Comparison of ENCODE assay signal across 21 cellular contexts in genomic region chr14:64675246-64675645, GRCh38. TPM values are rescaled to one million over a fixed set of nuclear protein-coding genes. Genes with fewer than 3 reads are reported as not detected.
A peak's percentile ranks its signal among the peaks of the same experiment; 100 is the strongest.
DNase-seq lines count a peak whose midpoint lies in the region; ATAC-seq, FAIRE-seq and TF ChIP-seq lines count a peak whose summit lies in the region.
"Had no signal": no experiment of that assay in that cellular context is flagged by ENCODE, and none has a peak within 500 bp of the region (broad histone marks: within the 10 kb centered on the region; RNA-seq: fewer than 3 reads in every experiment).

No MANE protein-coding gene starts in this region.

- H3K4me1 ChIP-seq in right cardiac atrium (ENCODE audit: control insufficient read depth, insufficient read depth, low read length) (no peaks in the 10 kb centered on the region), K562 (replicated peaks in 1 of 2; ENCODE audit: control insufficient read depth in 2 of 2, insufficient read depth in 2 of 2, low read length in 2 of 2) (no peaks in the 10 kb centered on the region), mucosa of descending colon (ENCODE audit: low read depth) (peaks cover 22% of the 10 kb centered on the region), psoas muscle (no peaks in the 10 kb centered on the region)

- no peak for TF ChIP-seq CTCF in K562 (IDR thresholded peaks at IDR 0.05 in 2 of 3, conservative IDR thresholded peaks at IDR 0.05 in 1 of 3; ENCODE audit: insufficient read depth in 2 of 3, low read depth in 1 of 3, low read length in 3 of 3)
- TF ChIP-seq CTCF in mucosa of descending colon (IDR thresholded peaks at IDR 0.05) = no peak
- TF ChIP-seq CTCF in psoas muscle (IDR thresholded peaks at IDR 0.05) = no peak

- POLR2A ChIA-PET in K562 (lab: Yijun Ruan, JAX) = no interaction called here

- no peak overlapping the region for H3K4me3 Mint-ChIP-seq in activated T-cell treated with anti-CD3 and anti-CD28 coated beads, Interleukin-2, amount 50 U/mL, for 4 hours

- H3K9me1 ChIP-seq in K562 (ENCODE audit: control insufficient read depth, insufficient read depth, low read length) = no peaks in the 10 kb centered on the region

- no peak overlapping the region for H3K27ac ChIP-seq in right cardiac atrium (ENCODE audit: low read length)
- H3K27ac ChIP-seq in K562 (ENCODE audit: extremely low read depth, low read depth, low read length) = no peak overlapping the region
- H3K27ac ChIP-seq in psoas muscle = no peak overlapping the region
- H3K27ac ChIP-seq: SJSA1 had no signal

- H3K36me3 Mint-ChIP-seq in activated T-cell treated with anti-CD3 and anti-CD28 coated beads, Interleukin-2, amount 50 U/mL, for 4 hours (ENCODE audit: insufficient read depth) = no peaks in the 10 kb centered on the region

- TF ChIP-seq EP300 in K562 (IDR thresholded peaks at IDR 0.05; ENCODE audit: low read length) = no peak

- BruUV-seq in K562 (replicated peaks; lab: Mats Ljungman, UMichigan) = no TSS peak

- CTCF ChIA-PET in K562 (lab: Yijun Ruan, JAX; ENCODE audit: low intra/inter-chr PET ratio) = no interaction called here

- no peak for FAIRE-seq in K562 (lab: Jason Lieb, UNC)
- FAIRE-seq: GM12891, GM19239 had no signal

- H3K36me3 ChIP-seq in K562 (ENCODE audit: control insufficient read depth, insufficient read depth, low read length) (no peaks in the 10 kb centered on the region), mucosa of descending colon (ENCODE audit: low read depth) (no peaks in the 10 kb centered on the region), psoas muscle (ENCODE audit: insufficient read depth in 1 of 2, low read depth in 1 of 2) (no peaks in the 10 kb centered on the region)
- H3K36me3 ChIP-seq: SJSA1 had no signal

- 65% methylated on average over 4 of the region's 4 CpGs for WGBS in right cardiac atrium
- 0% methylated on average over 4 of the region's 4 CpGs for WGBS in K562 (ENCODE audit: insufficient coverage, low coverage, missing lambda C conversion rate)
- WGBS in psoas muscle, 3 donors = 72 to 79% (median 75%) methylated on average over 4 of the region's 4 CpGs

- no peaks in the 10 kb centered on the region for H3K79me2 ChIP-seq in K562 (ENCODE audit: control insufficient read depth, insufficient read depth, low read length)

- no peak overlapping the region for H3K4me2 ChIP-seq in K562 (ENCODE audit: insufficient read depth, low read length)

- H3K4me1 Mint-ChIP-seq in activated T-cell treated with anti-CD3 and anti-CD28 coated beads, Interleukin-2, amount 50 U/mL, for 4 hours (ENCODE audit: low read depth) = peaks cover 27% of the 10 kb centered on the region

- no peak for TF ChIP-seq POLR2A in K562 (conservative IDR thresholded peaks at IDR 0.05)

- H3K9me3 Mint-ChIP-seq in activated T-cell treated with anti-CD3 and anti-CD28 coated beads, Interleukin-2, amount 50 U/mL, for 4 hours = no peaks in the 10 kb centered on the region

- intact Hi-C loops in right cardiac atrium (cut with DNase I) = no loop called here
- intact Hi-C loops in Right ventricle myocardium inferior (cut with DNase I) = loop anchor here (10.0 kb wide), 3 partner anchors 50 to 310 kb away; partner anchors contain the start of gene FNTB
- intact Hi-C loops in K562 (cut with micrococcal nuclease) = loop anchor here (10.0 kb wide), 1 partner anchor 310 kb away; the partner anchor contains the start of gene FNTB
- intact Hi-C loops in mucosa of descending colon (cut with DNase I, micrococcal nuclease) = no loop called here
- intact Hi-C loops in psoas muscle (cut with DNase I) = no loop called here

- peak overlapping the region in 1 of 2 experiments; percentile 58; a peak in 2 of 4 replicates for H3K9ac ChIP-seq in K562 (ENCODE audit: insufficient read depth in 1 of 2, low read depth in 2 of 2, low read length in 2 of 2)

- ATAC-seq in right cardiac atrium (peak; percentile 36 to 86), Right ventricle myocardium inferior (no peak), K562 (peak; percentile 66; the same call in 2 of the 3 replicates), mucosa of descending colon (peak; percentile 88), GM21381 (IDR thresholded peaks at IDR 0.05; ENCODE audit: unreplicated experiment) (no peak), psoas muscle (no peak), GM18907 (IDR thresholded peaks at IDR 0.05; ENCODE audit: unreplicated experiment) (no peak)
- ATAC-seq in activated T-cell treated with anti-CD3 and anti-CD28 coated beads, Interleukin-2, amount 50 U/mL, for 4 hours = no peak

- TF ChIP-seq RAD21 in K562 (CRISPR knock-in tag; conservative IDR thresholded peaks at IDR 0.05 in 1 of 2, IDR thresholded peaks at IDR 0.05 in 1 of 2) = no peak

- H3K27me3 Mint-ChIP-seq in activated T-cell treated with anti-CD3 and anti-CD28 coated beads, Interleukin-2, amount 50 U/mL, for 4 hours (ENCODE audit: low read depth) = no peaks in the 10 kb centered on the region

- H3K4me3 ChIP-seq in right cardiac atrium (ENCODE audit: low read length) (no peak overlapping the region), K562 (no peak overlapping the region), mucosa of descending colon (no peak overlapping the region), psoas muscle (no peak overlapping the region)
- H3K4me3 ChIP-seq: SJSA1 had no signal

- H3K9me3 ChIP-seq in right cardiac atrium (ENCODE audit: control insufficient read depth, low read length) = no peaks in the 10 kb centered on the region
- no peaks in the 10 kb centered on the region for H3K9me3 ChIP-seq in K562 (replicated peaks; ENCODE audit: control insufficient read depth, insufficient read depth, low read depth, low read length)
- H3K9me3 ChIP-seq in mucosa of descending colon = no peaks in the 10 kb centered on the region
- no peaks in the 10 kb centered on the region for H3K9me3 ChIP-seq in psoas muscle
- H3K9me3 ChIP-seq: SJSA1 had no signal

- no peaks in the 10 kb centered on the region for H3K27me3 ChIP-seq in right cardiac atrium (ENCODE audit: control insufficient read depth, insufficient read depth)
- peaks cover 2 to 51% of the 10 kb centered on the region in 2 experiments; a peak in 3 of 5 replicates for H3K27me3 ChIP-seq in K562 (ENCODE audit: control insufficient read depth in 2 of 2, insufficient read depth in 2 of 2, low read length in 2 of 2)
- H3K27me3 ChIP-seq in psoas muscle (ENCODE audit: insufficient read depth in 3 of 3, low read length in 2 of 3) = no peaks in the 10 kb centered on the region
- H3K27me3 ChIP-seq: SJSA1 had no signal

- DNase-seq in right cardiac atrium (peak in 1 of 3 donors; percentile 52), Right ventricle myocardium inferior (ENCODE audit: missing footprints) (no peak), K562 (ENCODE audit: extremely low read depth in 1 of 4, low spot score in 3 of 4) (peak in 1 of 4 experiments; percentile 12), mucosa of descending colon (peak; percentile 68 to 75 (median 73)), psoas muscle (no peak)
- no peak for DNase-seq in activated T-cell treated with anti-CD3 and anti-CD28 coated beads, Interleukin-2, amount 50 U/mL, for 4 hours
- DNase-seq: 8988T; C1 segment of cervical spinal cord; GF-D8; H7; NCI-H1417; NCI-H187 treated with DMSO at 0.1 percent for 48 hours; NCI-H446; NK-92 treated with Interleukin-12 subunit alpha and Interleukin-12 subunit beta, amount 100 ng/mL, for 24 hours; RPMI8226 had no signal

- no peak overlapping the region for H2AFZ ChIP-seq in K562 (ENCODE audit: low read depth, low read length)

- in situ Hi-C loops in K562 (cut with MboI) = no loop called here

- H4K20me1 ChIP-seq in K562 (replicated peaks; ENCODE audit: control insufficient read depth, insufficient read depth, low read length) = no peaks in the 10 kb centered on the region; the same call in 1 of the 2 replicates

TF ChIP-seq in K562, 482 proteins besides CTCF, POLR2A, EP300 and RAD21 (continues in another document):
- TF ChIP-seq MEIS2 (IDR thresholded peaks at IDR 0.05; ENCODE audit: partially characterized antibody) (no peak), ZNF133 (CRISPR knock-in tag; IDR thresholded peaks at IDR 0.05) (no peak), MBD1 (CRISPR knock-in tag; IDR thresholded peaks at IDR 0.05) (no peak)

RNA-seq across cellular contexts. Expression of gene PLEKHG3, which starts 29.0 kb away (rescaled TPM):
- total RNA-seq in right cardiac atrium (10 to 100 TPM; 35.7 to 58.7 (median 50.6) TPM), Right ventricle myocardium inferior (19.6 TPM), K562 (2014; rRNA removed) (not detected in 2 replicates), K562 (2014; rRNA removed; fragmentation: Illumina TruSeq; extraction: Trizol) (not detected in 2 replicates), K562 (2015; rRNA removed; fragmentation: Illumina TruSeq; extraction: Trizol) (not detected in 2 replicates), K562 (2021) (0.11 and 0.16 TPM in 2 replicates), mucosa of descending colon (10 to 100 TPM; 72.0 to 96.6 (median 91.4) TPM), psoas muscle (1 to 10 TPM; 5.2 to 8.2 (median 6.5) TPM)
- polyA plus RNA-seq in right cardiac atrium (12.6 TPM), K562 (2011; rRNA removed) (0.04 TPM in 1 of 2 replicates, not detected in the other), K562 (2014; fragmentation: Illumina TruSeq; extraction: Trizol) (not detected in 2 replicates), K562 (2014; fragmentation: Nextera tagmentation; extraction: Ambion mirVana) (not detected), K562 (2014; rRNA removed) (not detected in 2 replicates), psoas muscle (1 to 10 TPM; 1.9 to 3.1 (median 2.8) TPM)
- 0.07 TPM in 1 of 2 replicates, not detected in the other for total RNA-seq in K562 (2011; cell fraction: chromatin; rRNA removed; ENCODE audit: low replicate concordance)
- not detected in 2 replicates for total RNA-seq in K562 (2011; cell fraction: nucleolus; rRNA removed)
- not detected in 2 replicates for total RNA-seq in K562 (2011; cell fraction: nucleoplasm; rRNA removed)
- 0.06 and 0.16 TPM in 2 replicates for polyA plus RNA-seq in K562 (2011; cell fraction: cytosol; rRNA removed)
- polyA plus RNA-seq in K562 (2011; cell fraction: nucleus; rRNA removed) = 0.16 and 0.25 TPM in 2 replicates
- polyA plus RNA-seq in K562 (2012) = 0.08 TPM in 1 of 2 replicates, not detected in the other
- not detected in 2 replicates for polyA minus RNA-seq in K562 (2011; rRNA and poly(A)+ RNA removed)
- 2.6 TPM in 1 of 2 replicates, not detected in the other for polyA minus RNA-seq in K562 (2011; cell fraction: cytosol; rRNA and poly(A)+ RNA removed)
- polyA minus RNA-seq in K562 (2011; cell fraction: nucleus; rRNA and poly(A)+ RNA removed) = under 0.01 and 0.27 TPM in 2 replicates
- total RNA-seq in activated T-cell treated with anti-CD3 and anti-CD28 coated beads, Interleukin-2, amount 50 U/mL, for 4 hours = 1 to 10 TPM; 1.1 to 6.7 (median 3.7) TPM
- total RNA-seq: OCI-LY7 had no signal

Comparison
In these comparisons a context has a peak if more than half of its experiments do, and no peak if none do; other contexts are left out.
1. ATAC-seq: peak in right cardiac atrium (2 of 2), K562 (single experiment) and mucosa of descending colon (single experiment); none in Right ventricle myocardium inferior (single experiment), GM21381 (single experiment), psoas muscle (0 of 4), activated T-cell treated with anti-CD3 and anti-CD28 coated beads, Interleukin-2, amount 50 U/mL, for 4 hours (0 of 2) and GM18907 (single experiment).
2. intact Hi-C loops: an anchor here in Right ventricle myocardium inferior (10.0 kb wide) and K562 (10.0 kb wide); none called in right cardiac atrium, mucosa of descending colon and psoas muscle.
3. DNase-seq: peak in mucosa of descending colon (3 of 3); none in Right ventricle myocardium inferior (single experiment), psoas muscle (0 of 2) and activated T-cell treated with anti-CD3 and anti-CD28 coated beads, Interleukin-2, amount 50 U/mL, for 4 hours (single experiment).